8 cellular contexts compared by ENCODE assay signal in the genomic region with DNA sequence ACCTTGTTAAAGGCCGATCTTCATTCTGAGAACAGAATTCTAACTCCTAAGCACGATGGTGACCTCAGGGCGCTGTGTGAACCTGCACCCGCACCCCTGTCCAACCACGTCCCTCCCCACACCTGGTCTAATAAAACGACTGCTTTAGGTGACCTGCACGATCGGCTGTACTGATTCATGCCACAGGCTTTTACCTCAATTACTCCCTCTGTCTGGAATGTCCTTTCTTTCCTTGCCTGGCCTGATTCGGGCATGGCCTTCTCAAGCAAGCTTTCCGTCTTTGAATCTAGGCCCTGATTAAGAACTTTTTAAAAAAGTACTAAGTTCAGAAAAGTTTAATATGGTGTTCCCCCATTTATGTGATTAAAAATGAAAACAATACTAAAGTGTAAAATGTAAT. TPM values are rescaled to one million over a fixed set of nuclear protein-coding genes. Genes with fewer than 3 reads are reported as not detected.
DNase-seq lines count a peak whose midpoint lies in the region; ATAC-seq and TF ChIP-seq lines count a peak whose summit lies in the region.

No MANE protein-coding gene starts in this region.

- H3K4me1 Mint-ChIP-seq in activated naive CD8-positive, alpha-beta T cell treated with anti-CD3 and anti-CD28 coated beads, Interleukin-2, amount 50 U/mL, for 24 hours, result peaks cover 36% of the 10 kb centered on the region
- peaks cover 15 to 33% of the 10 kb centered on the region in 2 donors for H3K4me1 Mint-ChIP-seq in stimulated activated naive B cell treated with anti-CD40 and anti-IgM and Interleukin-4, amounts not matched to agents 10 μg/mL and 1 μg/mL and 100 μg/mL, for 72 hours

- no peaks in the 10 kb centered on the region for H3K9me3 ChIP-seq in iPS-20b (ENCODE audit: insufficient read depth, low read depth, low read length)

- H3K4me1 ChIP-seq in iPS-20b (ENCODE audit: insufficient read depth, low read length), result 0 out of 2 replicates have a peak, but pooled peaks cover 3% of the 10 kb centered on the region

- H3K27ac Mint-ChIP-seq in activated naive CD8-positive, alpha-beta T cell treated with anti-CD3 and anti-CD28 coated beads, Interleukin-2, amount 50 U/mL, for 24 hours, result peak overlapping the region; percentile 96
- peak overlapping the region; percentile 99 for H3K27ac Mint-ChIP-seq in stimulated activated naive B cell treated with anti-CD40 and anti-IgM and Interleukin-4, amounts not matched to agents 10 μg/mL and 1 μg/mL and 100 μg/mL, for 72 hours

- no peaks in the 10 kb centered on the region for H3K36me3 ChIP-seq in iPS-20b (ENCODE audit: insufficient read depth, low read depth, low read length)

- H3K27ac ChIP-seq in iPS-20b (ENCODE audit: low read length), result no peak overlapping the region

- H3K9ac ChIP-seq in iPS-20b (ENCODE audit: low read depth, low read length), result peak overlapping the region; percentile 96; the same call in 1 of the 2 replicates

- no peaks in the 10 kb centered on the region for H3K9me3 Mint-ChIP-seq in activated naive CD8-positive, alpha-beta T cell treated with anti-CD3 and anti-CD28 coated beads, Interleukin-2, amount 50 U/mL, for 24 hours
- H3K9me3 Mint-ChIP-seq in stimulated activated naive B cell treated with anti-CD40 and anti-IgM and Interleukin-4, amounts not matched to agents 10 μg/mL and 1 μg/mL and 100 μg/mL, for 72 hours, result no peaks in the 10 kb centered on the region

- H3K4me3 ChIP-seq in HFF-Myc (replicated peaks; ENCODE audit: low read depth, low read length), result peak overlapping the region; percentile 94
- peak overlapping the region; percentile 94 for H3K4me3 ChIP-seq in iPS-20b (ENCODE audit: low read length)

- peaks cover 19% of the 10 kb centered on the region for H3K36me3 Mint-ChIP-seq in activated naive CD8-positive, alpha-beta T cell treated with anti-CD3 and anti-CD28 coated beads, Interleukin-2, amount 50 U/mL, for 24 hours (ENCODE audit: low read depth)
- peaks cover 2 to 5% of the 10 kb centered on the region in 2 donors for H3K36me3 Mint-ChIP-seq in stimulated activated naive B cell treated with anti-CD40 and anti-IgM and Interleukin-4, amounts not matched to agents 10 μg/mL and 1 μg/mL and 100 μg/mL, for 72 hours

- peaks cover 5% of the 10 kb centered on the region for H3K27me3 Mint-ChIP-seq in activated naive CD8-positive, alpha-beta T cell treated with anti-CD3 and anti-CD28 coated beads, Interleukin-2, amount 50 U/mL, for 24 hours
- no peaks in the 10 kb centered on the region for H3K27me3 Mint-ChIP-seq in stimulated activated naive B cell treated with anti-CD40 and anti-IgM and Interleukin-4, amounts not matched to agents 10 μg/mL and 1 μg/mL and 100 μg/mL, for 72 hours

- no peak for TF ChIP-seq CTCF in HFF-Myc (IDR thresholded peaks at IDR 0.05; ENCODE audit: low read depth, low read length, missing control alignments)

- ATAC-seq in activated naive CD8-positive, alpha-beta T cell treated with anti-CD3 and anti-CD28 coated beads, Interleukin-2, amount 50 U/mL, for 24 hours, result no peak
- no peak for ATAC-seq in stimulated activated naive B cell treated with anti-CD40 and anti-IgM and Interleukin-4, amounts not matched to agents 10 μg/mL and 1 μg/mL and 100 μg/mL, for 72 hours (replicated peaks)
- no peak for ATAC-seq in HG03378 (IDR thresholded peaks at IDR 0.05; ENCODE audit: unreplicated experiment)

- DNase-seq in A172 (ENCODE audit: low spot score) (peak; percentile 53), HFF-Myc (ENCODE audit: extremely low read depth, low read depth) (no peak), NCI-H2171 (lab: John Stamatoyannopoulos, UW) (no peak), HuH-7.5 (ENCODE audit: low spot score) (no peak)
- DNase-seq in activated naive CD8-positive, alpha-beta T cell treated with anti-CD3 and anti-CD28 coated beads, Interleukin-2, amount 50 U/mL, for 24 hours, result no peak
- DNase-seq in stimulated activated naive B cell treated with anti-CD40 and anti-IgM and Interleukin-4, amounts not matched to agents 10 μg/mL and 1 μg/mL and 100 μg/mL, for 72 hours, result no peak

- H3K4me3 Mint-ChIP-seq in activated naive CD8-positive, alpha-beta T cell treated with anti-CD3 and anti-CD28 coated beads, Interleukin-2, amount 50 U/mL, for 24 hours, result peak overlapping the region; percentile 95
- H3K4me3 Mint-ChIP-seq in stimulated activated naive B cell treated with anti-CD40 and anti-IgM and Interleukin-4, amounts not matched to agents 10 μg/mL and 1 μg/mL and 100 μg/mL, for 72 hours, result peak overlapping the region; percentile 98 to 99

- no peaks in the 10 kb centered on the region for H3K27me3 ChIP-seq in iPS-20b (ENCODE audit: insufficient read depth, low read length)

RNA-seq across cellular contexts. Expression of a gene that starts 0.8 kb away (rescaled TPM):
- 111 and 165 TPM in 2 replicates for total RNA-seq in A172 (2014; rRNA removed; shearing (Covaris generic))

RNA-seq across cellular contexts. Expression of a gene that starts 37.1 kb away (rescaled TPM):
- total RNA-seq in A172 (2014; rRNA removed; shearing (Covaris generic)), result 0.07 TPM in 1 of 2 replicates, not detected in the other
